21 cellular contexts compared by ENCODE assay signal in the genomic region with DNA sequence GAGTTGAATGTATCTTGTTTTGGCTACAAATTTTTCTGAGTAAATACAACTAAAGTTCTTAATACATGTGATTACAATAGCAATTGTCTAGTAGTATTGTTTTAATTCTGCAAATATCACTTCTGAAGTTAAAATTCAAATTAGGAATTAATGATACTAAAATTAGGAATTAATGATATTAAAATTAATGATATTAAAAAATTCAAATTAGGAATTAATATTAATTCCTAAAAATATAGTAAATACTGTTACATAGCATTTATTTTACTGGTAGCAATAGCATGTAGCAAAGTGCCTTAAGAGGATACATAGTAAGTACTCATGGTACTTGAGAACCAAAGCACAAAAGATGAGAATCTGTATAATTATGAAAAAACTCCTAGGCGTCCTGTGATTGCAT.
A peak's percentile ranks its signal among the peaks of the same experiment; 100 is the strongest.
DNase-seq lines count a peak whose midpoint lies in the region; ATAC-seq, FAIRE-seq and TF ChIP-seq lines count a peak whose summit lies in the region.
"Had no signal": no experiment of that assay in that cellular context is flagged by ENCODE, and none has a peak within 500 bp of the region (broad histone marks: within the 10 kb centered on the region; RNA-seq: fewer than 3 reads in every experiment).

No MANE protein-coding gene starts in this region.

- intact Hi-C loops in posterior vena cava (cut with DNase I): no loop called here

- ATAC-seq in HG03520 (IDR thresholded peaks at IDR 0.05; ENCODE audit: unreplicated experiment): no peak
- ATAC-seq: GM23338, HCT116 had no signal

- no peaks in the 10 kb centered on the region for H3K9me3 ChIP-seq in small intestine (ENCODE audit: control insufficient read depth, low read depth)
- H3K9me3 ChIP-seq in suprapubic skin: no peaks in the 10 kb centered on the region

- no peaks in the 10 kb centered on the region for H3K4me1 ChIP-seq in small intestine (ENCODE audit: control insufficient read depth in 2 of 2, insufficient read depth in 1 of 2, low read depth in 1 of 2, low read length in 1 of 2)
- H3K4me1 ChIP-seq in suprapubic skin: no peaks in the 10 kb centered on the region

- H3K27me3 ChIP-seq in small intestine (ENCODE audit: control insufficient read depth in 2 of 2, insufficient read depth in 2 of 2, low read length in 2 of 2) (no peaks in the 10 kb centered on the region), suprapubic skin (no peaks in the 10 kb centered on the region)

- DNase-seq in small intestine: no peak
- no peak for DNase-seq in suprapubic skin (ENCODE audit: low spot score in 2 of 2)
- DNase-seq in posterior vena cava (ENCODE audit: low spot score): no peak
- DNase-seq: 8988T; C1 segment of cervical spinal cord; Calu3; CD4-positive, alpha-beta memory T cell; COR-L47; DMS53; DND-41; GDM1; H9; HFFc6 had no signal

- WGBS in small intestine, 3 donors: 92 to 97% (median 93%) methylated on average over 1 of the region's 1 CpG
- WGBS in suprapubic skin: 84% methylated on average over 1 of the region's 1 CpG

- no peak for TF ChIP-seq CTCF in suprapubic skin (IDR thresholded peaks at IDR 0.05)

- no peak for TF ChIP-seq POLR2A in suprapubic skin (IDR thresholded peaks at IDR 0.05)

- peaks cover 2 to 8% of the 10 kb centered on the region in 2 donors for H3K36me3 ChIP-seq in small intestine (ENCODE audit: control insufficient read depth in 2 of 2, insufficient read depth in 2 of 2, low read length in 2 of 2)
- peaks cover 27% of the 10 kb centered on the region for H3K36me3 ChIP-seq in suprapubic skin

- no peak overlapping the region for H3K27ac ChIP-seq in small intestine (ENCODE audit: low read depth in 1 of 2, low read length in 1 of 2)
- H3K27ac ChIP-seq in suprapubic skin: no peak overlapping the region

- TF ChIP-seq EP300 in suprapubic skin (IDR thresholded peaks at IDR 0.05): no peak

- H3K4me3 ChIP-seq in small intestine (ENCODE audit: low read depth in 1 of 2, low read length in 2 of 2) (no peak overlapping the region), suprapubic skin (no peak overlapping the region)
- H3K4me3 ChIP-seq: GM23338 had no signal

- FAIRE-seq in G401.6 (lab: Jason Lieb, UNC) (peak; percentile 76), colon (lab: Jason Lieb, UNC) (peak; percentile 51), islet of Langerhans (lab: Jason Lieb, UNC) (peak; percentile 21), small intestine (lab: Jason Lieb, UNC) (peak; percentile 74)
- FAIRE-seq: GM12891, GM18507 had no signal
